ENCODE assay signal across 8 cellular contexts in genomic region chr19:13731147-13731964, GRCh38. TPM values are rescaled to one million over a fixed set of nuclear protein-coding genes. Genes with fewer than 3 reads are reported as not detected.
DNase-seq lines count a peak whose midpoint lies in the region; ATAC-seq and TF ChIP-seq lines count a peak whose summit lies in the region.

No MANE protein-coding gene starts in this region.

- no peaks in the 10 kb centered on the region for H3K36me3 ChIP-seq in A673 (ENCODE audit: insufficient read depth, low read length, poor library complexity, severe bottlenecking)
- H3K36me3 ChIP-seq in WERI-Rb-1: no peaks in the 10 kb centered on the region
- peaks cover 2% of the 10 kb centered on the region for H3K36me3 ChIP-seq in mammary epithelial cell (ENCODE audit: insufficient read depth, low read length)
- H3K36me3 ChIP-seq in iPS-20b (ENCODE audit: insufficient read depth, low read depth, low read length): no peaks in the 10 kb centered on the region
- H3K36me3 ChIP-seq in skeletal muscle tissue (ENCODE audit: control insufficient read depth in 3 of 3, insufficient read depth in 3 of 3, low read length in 3 of 3): no peaks in the 10 kb centered on the region

- H3K4me3 ChIP-seq in A673 (ENCODE audit: low read depth, low read length, poor library complexity, severe bottlenecking): peak overlapping the region; percentile 56
- peak overlapping the region; percentile 66 for H3K4me3 ChIP-seq in WERI-Rb-1 (ENCODE audit: low read depth, low read length)
- peak overlapping the region; percentile 47 to 62 (median 54) for H3K4me3 ChIP-seq in mammary epithelial cell (replicated peaks in 1 of 3; ENCODE audit: insufficient read depth in 1 of 3, low read depth in 2 of 3, low read length in 3 of 3)
- H3K4me3 ChIP-seq in iPS-20b (ENCODE audit: low read length): peak overlapping the region; percentile 85
- peak overlapping the region; percentile 81 to 88 (median 88) for H3K4me3 ChIP-seq in skeletal muscle tissue (ENCODE audit: low read length in 3 of 3)

- DNase-seq in A673 (ENCODE audit: low spot score): peak; percentile 97
- DNase-seq in NCI-H2196 (lab: John Stamatoyannopoulos, UW; ENCODE audit: unreplicated experiment): peak; percentile 95
- peak; percentile 93 for DNase-seq in WERI-Rb-1
- peak; percentile 93 for DNase-seq in mammary epithelial cell

- no peaks in the 10 kb centered on the region for H4K20me1 ChIP-seq in mammary epithelial cell (ENCODE audit: insufficient read depth, low read length)

- POLR2A ChIA-PET in A673 (lab: Charles Lee; ENCODE audit: low non-redundant PET): interaction anchor here (0.8 kb wide), 1 partner anchor 32 kb away, joined by 4 read pairs; no protein-coding TSS in a partner anchor

- peak overlapping the region; percentile 82 for H3K4me2 ChIP-seq in mammary epithelial cell (ENCODE audit: insufficient read depth, low read depth, low read length)

- H3K9me3 ChIP-seq in A673 (ENCODE audit: low read depth, low read length, poor library complexity, severe bottlenecking) (no peaks in the 10 kb centered on the region), WERI-Rb-1 (ENCODE audit: severe bottlenecking) (no peaks in the 10 kb centered on the region), mammary epithelial cell (replicated peaks; ENCODE audit: insufficient read depth, low read length) (no peaks in the 10 kb centered on the region), iPS-20b (ENCODE audit: insufficient read depth, low read depth, low read length) (no peaks in the 10 kb centered on the region), skeletal muscle tissue (ENCODE audit: control insufficient read depth in 3 of 3, low read length in 3 of 3) (no peaks in the 10 kb centered on the region)

- CTCF ChIA-PET in A673 (lab: Charles Lee): interaction anchor here (0.5 to 0.9 kb wide), 5 partner anchors 10 to 316 kb away, joined by 3 read pairs; no protein-coding TSS in a partner anchor
- CTCF ChIA-PET in mammary epithelial cell (lab: Charles Lee; ENCODE audit: low non-redundant PET): interaction anchor here (1.1 kb wide), 1 partner anchor 10 kb away, joined by 3 read pairs; no protein-coding TSS in a partner anchor

- intact Hi-C loops in A673 (cut with micrococcal nuclease; ENCODE audit: unreplicated experiment): no loop called here
- intact Hi-C loops in mammary epithelial cell (cut with micrococcal nuclease): no loop called here

- H3K27ac ChIP-seq in A673 (ENCODE audit: low read depth, low read length, poor library complexity, severe bottlenecking): peak overlapping the region; percentile 87
- H3K27ac ChIP-seq in WERI-Rb-1: peak overlapping the region; percentile 77
- H3K27ac ChIP-seq in mammary epithelial cell (ENCODE audit: insufficient read depth, low read depth, low read length): peak overlapping the region; percentile 97
- H3K27ac ChIP-seq in iPS-20b (ENCODE audit: low read length): peak overlapping the region; percentile 64
- peak overlapping the region; percentile 66 for H3K27ac ChIP-seq in skeletal muscle tissue (ENCODE audit: low read depth, low read length)

- BruUV-seq in A673 (replicated peaks; lab: Mats Ljungman, UMichigan) (TSS peak; percentile 99), mammary epithelial cell (replicated peaks; lab: Mats Ljungman, UMichigan) (TSS peak; percentile 91)

- H3K9ac ChIP-seq in mammary epithelial cell (ENCODE audit: insufficient read depth, low read length): peak overlapping the region; percentile 85
- peak overlapping the region; percentile 93 for H3K9ac ChIP-seq in iPS-20b (ENCODE audit: low read depth, low read length)
- H3K9ac ChIP-seq in skeletal muscle tissue (ENCODE audit: low read depth in 1 of 3, low read length in 3 of 3): peak overlapping the region; percentile 84 to 92 (median 88)

- 2% methylated on average over 21 of the region's 39 CpGs for WGBS in mammary epithelial cell (ENCODE audit: low coverage, missing lambda C conversion rate)

- peak overlapping the region; percentile 86 for H2AFZ ChIP-seq in mammary epithelial cell (ENCODE audit: low read depth, low read length)

- in situ Hi-C loops in mammary epithelial cell (cut with MboI; ENCODE audit: low sequenced_read_pairs in 2 of 2): no loop called here

- H3K4me1 ChIP-seq in A673 (ENCODE audit: insufficient read depth, low read length, poor library complexity, severe bottlenecking): peaks cover 28% of the 10 kb centered on the region
- H3K4me1 ChIP-seq in mammary epithelial cell (ENCODE audit: insufficient read depth, low read length): peaks cover 24% of the 10 kb centered on the region
- H3K4me1 ChIP-seq in iPS-20b (ENCODE audit: insufficient read depth, low read length): peaks cover 5% of the 10 kb centered on the region; the same call in 1 of the 2 replicates
- peaks cover 8 to 16% (median 14%) of the 10 kb centered on the region in 3 donors for H3K4me1 ChIP-seq in skeletal muscle tissue (ENCODE audit: control insufficient read depth in 3 of 3, insufficient read depth in 3 of 3, low read length in 3 of 3)

- H3K79me2 ChIP-seq in mammary epithelial cell (ENCODE audit: insufficient read depth, low read length): no peaks in the 10 kb centered on the region

- dilution Hi-C loops in mammary epithelial cell (cut with HindIII; ENCODE audit: low sequenced_read_pairs): loop anchor here (10.0 kb wide), 1 partner anchor 103 kb away; no protein-coding TSS in a partner anchor

- TF ChIP-seq CTCF in A673 (conservative IDR thresholded peaks at IDR 0.05; ENCODE audit: low read depth, low read length) (no peak), WERI-Rb-1 (IDR thresholded peaks at IDR 0.05; ENCODE audit: low read depth, low read length) (no peak), mammary epithelial cell (conservative IDR thresholded peaks at IDR 0.05 in 1 of 2, IDR thresholded peaks at IDR 0.05 in 1 of 2; ENCODE audit: extremely low read depth in 1 of 2, insufficient read depth in 1 of 2, low read depth in 1 of 2, low read length in 2 of 2) (no peak)

- no peaks in the 10 kb centered on the region for H3K27me3 ChIP-seq in A673 (replicated peaks; ENCODE audit: insufficient read depth, low read depth, low read length, poor library complexity)
- H3K27me3 ChIP-seq in WERI-Rb-1 (ENCODE audit: insufficient read depth, low read depth, severe bottlenecking): no peaks in the 10 kb centered on the region
- H3K27me3 ChIP-seq in mammary epithelial cell (ENCODE audit: insufficient read depth, low read length): no peaks in the 10 kb centered on the region
- no peaks in the 10 kb centered on the region for H3K27me3 ChIP-seq in iPS-20b (ENCODE audit: insufficient read depth, low read length)
- H3K27me3 ChIP-seq in skeletal muscle tissue (ENCODE audit: control insufficient read depth in 3 of 3, insufficient read depth in 3 of 3, low read length in 3 of 3): no peaks in the 10 kb centered on the region

- peak; percentile 96 for ATAC-seq in GM18868 (IDR thresholded peaks at IDR 0.05; ENCODE audit: unreplicated experiment)
- ATAC-seq in HG03108 (IDR thresholded peaks at IDR 0.05; ENCODE audit: unreplicated experiment): peak; percentile 97

RNA-seq across cellular contexts. Expression of gene MRI1, which starts 33.0 kb away (rescaled TPM):
- total RNA-seq in A673 (2021): 57.9 and 63.8 TPM in 2 replicates
- 10 to 100 TPM; 29.0 to 36.7 TPM for total RNA-seq in mammary epithelial cell
- polyA plus RNA-seq in mammary epithelial cell: 32.6 TPM
- polyA minus RNA-seq in mammary epithelial cell: 23.5 TPM
- 16.2 TPM for total RNA-seq in skeletal muscle tissue

RNA-seq across cellular contexts. Expression of gene C19orf53, which starts 42.9 kb away (rescaled TPM):
- 137 and 140 TPM in 2 replicates for total RNA-seq in A673 (2021)
- 100 to 1,000 TPM in 1 of 2 donors, 10 to 100 TPM in 1; 37.3 to 109 TPM for total RNA-seq in mammary epithelial cell
- 190 TPM for polyA plus RNA-seq in mammary epithelial cell
- 178 TPM for polyA minus RNA-seq in mammary epithelial cell
- 36.0 TPM for total RNA-seq in skeletal muscle tissue

Comparison
In these comparisons a context has a peak if more than half of its experiments do, and no peak if none do; other contexts are left out.
1. Peak in every context shown above with its lines: DNase-seq, ATAC-seq, H3K4me3 ChIP-seq and H3K27ac ChIP-seq.